ENCODE assay signal across 21 cellular contexts in the genomic region with DNA sequence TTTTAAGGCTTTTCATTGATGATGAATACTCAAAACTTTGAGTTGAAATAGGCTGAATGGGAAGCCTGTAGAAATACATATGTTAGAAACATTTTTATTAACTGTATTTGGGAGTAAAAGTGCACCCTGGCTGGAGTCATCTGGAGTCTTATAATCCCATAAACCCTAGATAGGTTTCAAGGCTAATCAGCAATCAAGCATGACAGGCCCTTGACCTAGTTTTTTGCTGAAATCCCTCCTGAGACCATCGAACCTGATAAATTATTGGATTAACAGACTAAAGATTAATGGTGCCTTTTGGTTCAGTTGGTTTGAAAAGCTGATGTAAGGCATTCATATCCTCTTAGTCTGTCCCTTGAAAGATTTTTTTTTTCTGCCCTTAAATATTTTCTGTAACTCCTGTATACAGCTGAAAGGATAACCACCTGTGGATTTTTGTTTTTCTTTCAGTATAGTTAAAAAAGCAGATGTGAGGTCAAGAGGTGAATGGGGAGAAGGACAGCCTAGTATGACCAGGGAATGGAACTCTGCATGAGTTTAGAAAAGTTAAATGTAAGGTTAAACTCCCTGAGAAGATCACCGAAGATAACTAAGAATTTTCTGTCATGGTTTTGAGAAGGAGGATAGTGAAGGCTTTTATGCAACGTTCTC.
"Had no signal": no experiment of that assay in that cellular context is flagged by ENCODE, and none has a peak within 500 bp of the region (broad histone marks: within the 10 kb centered on the region; RNA-seq: fewer than 3 reads in every experiment).

No MANE protein-coding gene starts in this region.

- H3K9me3 Mint-ChIP-seq: activated CD4-positive, alpha-beta T cell treated with anti-CD3 and anti-CD28 coated beads, Interleukin-2, amount 10 ng/mL, durations not matched to agents 7 days and 5 days; activated naive CD8-positive, alpha-beta T cell treated with anti-CD3 and anti-CD28 coated beads, Interleukin-2, amount 10 ng/mL, durations not matched to agents 7 days and 5 days; activated T-cell treated with anti-CD3 and anti-CD28 coated beads, Interleukin-2, amount 50 U/mL, for 24 hours; activated T-helper 2 cell treated with anti-CD3 and anti-CD28 coated beads, Interferon-gamma antibody, Interleukin-2, Interleukin-4, amounts not matched to agents 10 μg/mL and 5 μg/mL and 100 μg/mL, durations not matched to agents 14 hours and 24 hours and 36 hours had no signal

- H3K36me3 ChIP-seq: cardiac muscle cell, ovary, thyroid gland had no signal

- H3K4me1 Mint-ChIP-seq: activated CD4-positive, alpha-beta T cell treated with anti-CD3 and anti-CD28 coated beads, Interleukin-2, amount 10 ng/mL, durations not matched to agents 7 days and 5 days; activated naive CD8-positive, alpha-beta T cell treated with anti-CD3 and anti-CD28 coated beads, Interleukin-2, amount 10 ng/mL, durations not matched to agents 7 days and 5 days; naive B cell had no signal

- H3K36me3 Mint-ChIP-seq: activated naive CD8-positive, alpha-beta T cell treated with anti-CD3 and anti-CD28 coated beads, Interleukin-2, amount 10 ng/mL, durations not matched to agents 7 days and 5 days; naive B cell had no signal

- H3K4me1 ChIP-seq: psoas muscle had no signal

- H3K9me3 ChIP-seq: mucosa of descending colon, ovary, psoas muscle, thyroid gland had no signal

- H3K27ac Mint-ChIP-seq: activated CD4-positive, alpha-beta T cell treated with anti-CD3 and anti-CD28 coated beads, Interleukin-2, amount 10 ng/mL, durations not matched to agents 7 days and 5 days; activated CD8-positive, alpha-beta T cell treated with anti-CD3 and anti-CD28 coated beads, Interleukin-2, amount 10 ng/mL, durations not matched to agents 7 days and 5 days; activated naive CD8-positive, alpha-beta T cell treated with anti-CD3 and anti-CD28 coated beads, Interleukin-2, amount 10 ng/mL, durations not matched to agents 7 days and 5 days; activated T-cell treated with anti-CD3 and anti-CD28 coated beads, Interleukin-2, amount 50 U/mL, for 24 hours; activated T-helper 2 cell treated with anti-CD3 and anti-CD28 coated beads, Interferon-gamma antibody, Interleukin-2, Interleukin-4, amounts not matched to agents 10 μg/mL and 5 μg/mL and 100 μg/mL, durations not matched to agents 14 hours and 24 hours and 36 hours; naive B cell had no signal

- H3K27ac ChIP-seq: cardiac muscle cell, ovary, psoas muscle, thyroid gland had no signal

- H3K4me3 Mint-ChIP-seq: activated CD4-positive, alpha-beta T cell treated with anti-CD3 and anti-CD28 coated beads, Interleukin-2, amount 10 ng/mL, durations not matched to agents 7 days and 5 days; activated CD8-positive, alpha-beta T cell treated with anti-CD3 and anti-CD28 coated beads, Interleukin-2, amount 10 ng/mL, durations not matched to agents 7 days and 5 days; activated naive CD8-positive, alpha-beta T cell treated with anti-CD3 and anti-CD28 coated beads, Interleukin-2, amount 10 ng/mL, durations not matched to agents 7 days and 5 days; activated T-cell treated with anti-CD3 and anti-CD28 coated beads, Interleukin-2, amount 50 U/mL, for 24 hours; naive B cell had no signal

- H3K27me3 ChIP-seq: cardiac muscle cell, ovary, thyroid gland had no signal

- DNase-seq: activated CD4-positive, alpha-beta T cell treated with anti-CD3 and anti-CD28 coated beads, Interleukin-2, amount 10 ng/mL, durations not matched to agents 7 days and 5 days; activated CD8-positive, alpha-beta T cell treated with anti-CD3 and anti-CD28 coated beads, Interleukin-2, amount 10 ng/mL, durations not matched to agents 7 days and 5 days; activated naive CD4-positive, alpha-beta T cell treated with Interleukin-2 at 50 U/mL for 16 hours; activated naive CD8-positive, alpha-beta T cell treated with anti-CD3 and anti-CD28 coated beads, Interleukin-2, amount 10 ng/mL, durations not matched to agents 7 days and 5 days; activated T-cell treated with anti-CD3 and anti-CD28 coated beads, Interleukin-2, amount 50 U/mL, for 24 hours; amygdala; dermis blood vessel endothelial cell; effector memory CD4-positive, alpha-beta T cell; foreskin fibroblast; mesenchymal stem cell; mucosa of descending colon; naive B cell; ovary; psoas muscle; right cardiac atrium; stimulated activated CD4-positive, alpha-beta T cell treated with anti-CD3 and anti-CD28 coated beads, Interleukin-2, amount 100 ng/mL, for 24 hours; stimulated activated naive CD4-positive, alpha-beta T cell treated with Interleukin-2 at 50 U/mL for 16 hours had no signal

- H3K4me3 ChIP-seq: cardiac muscle cell, mucosa of descending colon, ovary, psoas muscle, thyroid gland had no signal

- ATAC-seq: activated CD4-positive, CD25-positive, alpha-beta regulatory T cell treated with anti-CD3 and anti-CD28 coated beads, Interleukin-2, amount 50 U/mL, for 24 hours; activated CD8-positive, alpha-beta T cell treated with anti-CD3 and anti-CD28 coated beads, Interleukin-2, amount 10 ng/mL, durations not matched to agents 7 days and 5 days; mucosa of descending colon; psoas muscle; right cardiac atrium had no signal
